Comparison of ENCODE assay signal across 8 cellular contexts in the genomic region with DNA sequence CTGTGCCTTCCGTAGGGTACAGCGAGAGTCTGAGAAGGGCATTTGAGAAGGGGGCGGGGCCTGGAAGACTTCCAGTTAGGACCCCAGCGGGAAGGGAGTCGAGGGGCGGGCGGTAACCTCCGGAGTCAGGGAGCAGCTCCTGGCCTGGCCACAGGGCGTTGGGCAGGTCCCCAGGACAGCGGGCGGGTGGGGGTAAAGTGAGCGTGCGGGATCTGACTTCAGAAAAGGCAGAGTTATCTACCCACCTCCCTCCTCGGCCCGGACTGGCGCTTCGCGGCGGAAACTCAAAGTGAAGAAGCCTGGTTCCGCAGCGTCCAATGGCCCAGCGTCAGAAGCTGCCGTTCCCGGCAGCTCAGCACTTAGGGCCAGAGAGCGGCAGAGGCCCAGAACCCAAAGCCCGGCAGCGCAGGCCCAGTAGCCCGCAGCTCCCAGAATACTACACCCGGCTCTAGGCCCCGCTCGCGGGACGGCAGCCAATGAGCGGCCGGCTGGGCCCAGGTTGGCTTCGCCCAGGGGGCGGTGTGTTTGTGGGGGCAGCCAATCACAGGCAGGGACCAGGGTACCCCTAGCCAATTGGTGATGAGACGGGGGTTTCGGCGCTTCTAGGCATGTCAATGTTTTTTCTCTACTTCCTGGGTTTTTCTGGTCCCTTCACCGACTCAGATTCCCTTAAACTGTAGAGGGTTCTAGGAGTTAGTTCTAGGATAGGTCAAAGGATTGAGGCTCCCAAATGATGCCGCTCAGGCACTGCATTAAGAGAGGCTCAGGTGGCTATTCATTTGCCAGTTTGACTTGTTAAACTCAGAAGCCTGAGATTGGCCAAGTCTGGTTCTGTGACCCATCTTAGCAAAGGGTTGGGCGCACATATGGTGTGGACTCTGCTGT. TPM values are rescaled to one million over a fixed set of nuclear protein-coding genes. Genes with fewer than 3 reads are reported as not detected.
DNase-seq lines count a peak whose midpoint lies in the region; ATAC-seq, FAIRE-seq and TF ChIP-seq lines count a peak whose summit lies in the region.

Gene TRIM68, minus strand, starts transcription at position 450 of the 885 bp plus-strand sequence. CDS start 2,727 bp downstream, outside the sequence.

- H3F3A ChIP-seq in SU-DHL-6 (ENCODE audit: insufficient read depth), result no peaks in the 10 kb centered on the region

- H3K9me2 ChIP-seq in SU-DHL-6 (replicated peaks; ENCODE audit: insufficient read depth, low read length), result no peaks in the 10 kb centered on the region

- H3K9me3 ChIP-seq in SU-DHL-6 (ENCODE audit: insufficient read depth, low read length), result no peaks in the 10 kb centered on the region
- no peaks in the 10 kb centered on the region for H3K9me3 ChIP-seq in pancreas
- H3K9me3 ChIP-seq in tibial nerve, result no peaks in the 10 kb centered on the region

- H3K27ac ChIP-seq in SU-DHL-6 (ENCODE audit: low read depth, low read length) (peak within 1 kb of the TSS; percentile 44), pancreas (peak within 1 kb of the TSS; percentile 75 to 85 (median 80)), tibial nerve (peak within 1 kb of the TSS; percentile 83 to 94 (median 89))

- H3K79me2 ChIP-seq in SU-DHL-6 (ENCODE audit: insufficient read depth, low read length), result peaks cover 21% of the 10 kb centered on the region; the same call in 1 of the 2 replicates

- H4K20me1 ChIP-seq in SU-DHL-6 (ENCODE audit: low read depth, low read length), result no peaks in the 10 kb centered on the region

- CTCF ChIA-PET in HEK293T (lab: Yijun Ruan, JAX), result no interaction called here

- peak within 1 kb of the TSS; percentile 65 for H3K4me3 ChIP-seq in SU-DHL-6 (ENCODE audit: insufficient read depth, low read length, poor library complexity, severe bottlenecking)
- peak within 1 kb of the TSS; percentile 50 to 75 (median 66) for H3K4me3 ChIP-seq in pancreas
- peak within 1 kb of the TSS; percentile 62 to 78 (median 64) for H3K4me3 ChIP-seq in tibial nerve

- intact Hi-C loops in head of caudate nucleus (cut with DNase I), result no loop called here
- intact Hi-C loops in pancreas (cut with DNase I), result no loop called here

- peak within 1 kb of the TSS; percentile 100 for H2AFZ ChIP-seq in SU-DHL-6 (ENCODE audit: low read depth, low read length, severe bottlenecking)

- ATAC-seq in pancreas, result peak; percentile 98 to 99 (median 99)

- no peaks in the 10 kb centered on the region; the same call in 1 of the 2 replicates for H3K27me3 ChIP-seq in SU-DHL-6 (ENCODE audit: low read length)
- H3K27me3 ChIP-seq in pancreas, result no peaks in the 10 kb centered on the region
- no peaks in the 10 kb centered on the region for H3K27me3 ChIP-seq in tibial nerve

- TF ChIP-seq EP300 in tibial nerve (IDR thresholded peaks at IDR 0.05), result peak in 1 of 2 donors; percentile 80

- H3K4me2 ChIP-seq in SU-DHL-6 (ENCODE audit: low read depth, low read length, poor library complexity, severe bottlenecking), result peak within 1 kb of the TSS; percentile 94

- H3K9ac ChIP-seq in SU-DHL-6 (ENCODE audit: low read length), result peak within 1 kb of the TSS; percentile 78

- TF ChIP-seq CTCF in SU-DHL-6 (IDR thresholded peaks at IDR 0.05; ENCODE audit: insufficient read depth, low read length, poor library complexity, severe bottlenecking) (no peak), pancreas (IDR thresholded peaks at IDR 0.05) (no peak), tibial nerve (IDR thresholded peaks at IDR 0.05) (peak in 1 of 5 experiments; percentile 35)

- no peaks in the 10 kb centered on the region for H3K36me3 ChIP-seq in SU-DHL-6 (ENCODE audit: low read length)
- peaks cover 0 to 3% (median 2%) of the 10 kb centered on the region in 3 donors for H3K36me3 ChIP-seq in pancreas
- peaks cover 0 to 22% (median 0%) of the 10 kb centered on the region in 3 donors for H3K36me3 ChIP-seq in tibial nerve

- H3K4me1 ChIP-seq in pancreas, result peaks cover 4 to 20% (median 15%) of the 10 kb centered on the region in 3 donors
- H3K4me1 ChIP-seq in tibial nerve, result peaks cover 0 to 27% (median 11%) of the 10 kb centered on the region in 4 donors

- DNase-seq in GM04504 (ENCODE audit: low read depth) (peak; percentile 93), HEK293T (ENCODE audit: extremely low spot score) (peak; percentile 94), MV-4-11 (lab: John Stamatoyannopoulos, UW) (peak; percentile 93), head of caudate nucleus (peak; percentile 93 to 99 (median 98)), pancreas (peak; percentile 96 to 99 (median 97)), tibial nerve (ENCODE audit: low spot score in 2 of 2) (peak; percentile 92)
- peak; percentile 90 for DNase-seq in activated naive CD8-positive, alpha-beta T cell treated with anti-CD3 and anti-CD28 coated beads, Interleukin-2, amount 50 U/mL, for 16 hours (ENCODE audit: low read depth, low spot score)

- FAIRE-seq in pancreas (lab: Jason Lieb, UNC), result peak; percentile 94

- POLR2A ChIA-PET in HEK293T (lab: Yijun Ruan, JAX), result interaction anchor here (0.9 to 2.3 kb wide), 5 partner anchors 8 to 432 kb away, joined by 3 to 9 read pairs (median 6); no protein-coding TSS in a partner anchor

- TF ChIP-seq POLR2A in tibial nerve (IDR thresholded peaks at IDR 0.05), result peak; percentile 59 to 77

- WGBS in pancreas, 2 donors, result 3% methylated on average over 43 of the region's 43 CpGs
- WGBS in tibial nerve, 2 donors, result 4 to 5% methylated on average over 37 to 38 of the region's 43 CpGs

TF ChIP-seq in HEK293T, 16 proteins besides CTCF, POLR2A, EP300 and RAD21:
- TF ChIP-seq ELF4 (IDR thresholded peaks at IDR 0.05) (peak; percentile 27; the same call in 1 of the 2 replicates), CTBP1 (IDR thresholded peaks at IDR 0.05; ENCODE audit: borderline replicate concordance) (no peak), PKNOX1 (IDR thresholded peaks at IDR 0.05) (peak; percentile 36; the same call in 1 of the 2 replicates), L3MBTL2 (conservative IDR thresholded peaks at IDR 0.05) (0 out of 2 replicates have a peak, but pooled peaks have one; percentile 46)

RNA-seq across cellular contexts. Expression of gene TRIM68, which starts in this region (rescaled TPM):
- total RNA-seq in pancreas, result 10 to 100 TPM in 1 of 6 donors, 1 to 10 TPM in 5; 3.7 to 10.6 (median 6.5) TPM
- 1 to 10 TPM; 4.4 to 5.9 TPM for polyA plus RNA-seq in pancreas
- 10 to 100 TPM in 3 of 4 donors, 1 to 10 TPM in 1; 8.1 to 14.2 (median 11.8) TPM for total RNA-seq in tibial nerve

Comparison
In these comparisons a context has a peak if more than half of its experiments do, and no peak if none do; other contexts are left out.
1. Peak in every context shown above with its lines: DNase-seq, ATAC-seq, H3K4me3 ChIP-seq and H3K27ac ChIP-seq.